ENCODE assay signal across 10 cellular contexts in the genomic region with DNA sequence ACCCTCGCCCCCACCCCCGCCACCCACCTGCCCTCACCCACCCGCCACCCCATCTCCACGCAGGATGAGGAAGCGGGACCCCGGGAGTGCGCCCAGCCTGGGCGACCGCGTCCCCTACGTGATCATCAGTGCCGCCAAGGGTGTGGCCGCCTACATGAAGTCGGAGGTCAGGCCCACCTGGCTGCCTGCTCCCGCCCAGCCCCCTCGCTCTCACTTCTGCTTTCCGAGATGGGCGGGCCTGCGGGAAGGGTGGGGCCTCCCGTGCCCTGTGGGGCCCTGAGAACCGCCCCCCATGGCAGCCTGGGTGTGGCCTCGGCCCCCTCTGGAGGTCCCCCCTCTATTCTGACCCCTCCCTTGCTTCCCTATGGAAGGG. TPM values are rescaled to one million over a fixed set of nuclear protein-coding genes. Genes with fewer than 3 reads are reported as not detected.
DNase-seq lines count a peak whose midpoint lies in the region; ATAC-seq, FAIRE-seq and TF ChIP-seq lines count a peak whose summit lies in the region.
"Had no signal": no experiment of that assay in that cellular context is flagged by ENCODE, and none has a peak within 500 bp of the region (broad histone marks: within the 10 kb centered on the region; RNA-seq: fewer than 3 reads in every experiment).

No MANE protein-coding gene starts in this region.

- no peaks in the 10 kb centered on the region for H3K9me3 Mint-ChIP-seq in stimulated activated memory B cell treated with anti-CD40 and anti-IgM and Interleukin-4, amounts not matched to agents 10 μg/mL and 1 μg/mL and 100 μg/mL, for 72 hours

- peak; percentile 89 for DNase-seq in GM19239 (ENCODE audit: insufficient read length, low spot score)
- peak; percentile 17 for DNase-seq in SKM-1 treated with dmso at 0.1 percent for 144 hours (lab: John Stamatoyannopoulos, UW; ENCODE audit: unreplicated experiment)
- DNase-seq in stimulated activated CD4-positive, alpha-beta T cell treated with anti-CD3 and anti-CD28 coated beads, Interleukin-4, amount 100 ng/mL, for 1 hour: no peak
- DNase-seq in omental fat pad (ENCODE audit: low spot score): no peak
- DNase-seq in H4 (ENCODE audit: low spot score): no peak
- no peak for DNase-seq in activated CD4-positive, CD25-positive, alpha-beta regulatory T cell (lab: John Stamatoyannopoulos, UW)

- FAIRE-seq in GM19239 (lab: Jason Lieb, UNC): peak; percentile 99

- H3K4me1 Mint-ChIP-seq in stimulated activated memory B cell treated with anti-CD40 and anti-IgM and Interleukin-4, amounts not matched to agents 10 μg/mL and 1 μg/mL and 100 μg/mL, for 72 hours: peaks cover 53% of the 10 kb centered on the region

- H3K36me3 Mint-ChIP-seq in stimulated activated memory B cell treated with anti-CD40 and anti-IgM and Interleukin-4, amounts not matched to agents 10 μg/mL and 1 μg/mL and 100 μg/mL, for 72 hours: peaks cover 42% of the 10 kb centered on the region
- H3K36me3 Mint-ChIP-seq: activated naive CD8-positive, alpha-beta T cell had no signal

- H3K4me3 Mint-ChIP-seq in stimulated activated memory B cell treated with anti-CD40 and anti-IgM and Interleukin-4, amounts not matched to agents 10 μg/mL and 1 μg/mL and 100 μg/mL, for 72 hours: peak overlapping the region; percentile 74
- H3K4me3 Mint-ChIP-seq: activated naive CD8-positive, alpha-beta T cell had no signal

- ATAC-seq in HG03039 (IDR thresholded peaks at IDR 0.05; ENCODE audit: unreplicated experiment) (peak; percentile 40), omental fat pad (ENCODE audit: low FRiP score) (no peak)
- peak; percentile 77 for ATAC-seq in stimulated activated memory B cell treated with anti-CD40 and anti-IgM and Interleukin-4, amounts not matched to agents 10 μg/mL and 1 μg/mL and 100 μg/mL, for 72 hours

- no peak for TF ChIP-seq CTCF in omental fat pad (IDR thresholded peaks at IDR 0.05)

- H3K27ac Mint-ChIP-seq in stimulated activated memory B cell treated with anti-CD40 and anti-IgM and Interleukin-4, amounts not matched to agents 10 μg/mL and 1 μg/mL and 100 μg/mL, for 72 hours: peak overlapping the region; percentile 91
- H3K27ac Mint-ChIP-seq: activated naive CD8-positive, alpha-beta T cell had no signal

- H3K27me3 Mint-ChIP-seq in stimulated activated memory B cell treated with anti-CD40 and anti-IgM and Interleukin-4, amounts not matched to agents 10 μg/mL and 1 μg/mL and 100 μg/mL, for 72 hours: no peaks in the 10 kb centered on the region

RNA-seq across cellular contexts. Expression of gene SPIB, which starts 3.1 kb away (rescaled TPM):
- total RNA-seq in omental fat pad: under 1 TPM in 1 of 4 donors, not detected in 3; 0.37 TPM
- total RNA-seq in H4 (2014; rRNA removed; shearing (Covaris generic)): 0.10 TPM in 2 replicates

RNA-seq across cellular contexts. Expression of gene MYBPC2, which starts 17.0 kb away (rescaled TPM):
- under 1 TPM in 2 of 4 donors, not detected in 2; 0.09 to 0.12 TPM for total RNA-seq in omental fat pad
- total RNA-seq in H4 (2014; rRNA removed; shearing (Covaris generic)): not detected in 2 replicates
- total RNA-seq: osteoblast had no signal

RNA-seq across cellular contexts. Expression of gene POLD1, which starts 31.5 kb away (rescaled TPM):
- 10 to 100 TPM; 10.0 to 17.2 (median 11.7) TPM for total RNA-seq in omental fat pad
- total RNA-seq in H4 (2014; rRNA removed; shearing (Covaris generic)): 45.8 and 58.6 TPM in 2 replicates

RNA-seq across cellular contexts. Expression of gene NR1H2, which starts 39.4 kb away (rescaled TPM):
- total RNA-seq in omental fat pad: 10 to 100 TPM; 73.5 to 93.5 (median 82.0) TPM
- 79.5 and 104 TPM in 2 replicates for total RNA-seq in H4 (2014; rRNA removed; shearing (Covaris generic))

RNA-seq across cellular contexts. Expression of gene NAPSA, which starts 50.2 kb away (rescaled TPM):
- total RNA-seq in omental fat pad: 1 to 10 TPM in 2 of 4 donors, not detected in 2; 1.3 TPM
- total RNA-seq in H4 (2014; rRNA removed; shearing (Covaris generic)): 0.99 TPM in 1 of 2 replicates, not detected in the other

Comparison
In these comparisons a context has a peak if more than half of its experiments do, and no peak if none do; other contexts are left out.
1. DNase-seq: peak in GM19239 (single experiment) and SKM-1 treated with dmso at 0.1 percent for 144 hours (single experiment); none in stimulated activated CD4-positive, alpha-beta T cell treated with anti-CD3 and anti-CD28 coated beads, Interleukin-4, amount 100 ng/mL, for 1 hour (single experiment), omental fat pad (single experiment), H4 (single experiment) and activated CD4-positive, CD25-positive, alpha-beta regulatory T cell (0 of 4).